12 cellular contexts compared by ENCODE assay signal in genomic region chr9:137138058-137138697, GRCh38. TPM values are rescaled to one million over a fixed set of nuclear protein-coding genes. Genes with fewer than 3 reads are reported as not detected.
DNase-seq lines count a peak whose midpoint lies in the region; ATAC-seq, FAIRE-seq and TF ChIP-seq lines count a peak whose summit lies in the region.
"Had no signal": no experiment of that assay in that cellular context is flagged by ENCODE, and none has a peak within 500 bp of the region (broad histone marks: within the 10 kb centered on the region; RNA-seq: fewer than 3 reads in every experiment).

No MANE protein-coding gene starts in this region.

- no peaks in the 10 kb centered on the region for H3K9me2 ChIP-seq in MM.1S (replicated peaks; ENCODE audit: insufficient read depth, low read length)

- H3K27me3 ChIP-seq in MM.1S (replicated peaks; ENCODE audit: insufficient read depth, low read length) (peaks cover 88% of the 10 kb centered on the region), ascending aorta (peaks cover 17% of the 10 kb centered on the region)

- FAIRE-seq in H54 (lab: Jason Lieb, UNC) (no peak), RCC 7860 (lab: Jason Lieb, UNC) (no peak)

- intact Hi-C loops in ascending aorta (cut with DNase I) = no loop called here

- no peak for TF ChIP-seq POLR2A in H54 (IDR thresholded peaks at IDR 0.05; ENCODE audit: low read depth, low read length)

- no peak for ATAC-seq in GM19351 (IDR thresholded peaks at IDR 0.05; ENCODE audit: unreplicated experiment)

- H3K4me1 ChIP-seq in MM.1S (ENCODE audit: low read length) (no peaks in the 10 kb centered on the region), ascending aorta (no peaks in the 10 kb centered on the region)

- no peak overlapping the region for H3K4me2 ChIP-seq in MM.1S (ENCODE audit: low read depth, low read length)

- no peaks in the 10 kb centered on the region for H3K36me3 ChIP-seq in MM.1S (replicated peaks; ENCODE audit: insufficient read depth, low read length)
- no peaks in the 10 kb centered on the region for H3K36me3 ChIP-seq in ascending aorta

- H4K20me1 ChIP-seq in MM.1S (ENCODE audit: insufficient read depth, low read length) = no peaks in the 10 kb centered on the region

- no peaks in the 10 kb centered on the region for H3K9me3 ChIP-seq in MM.1S (replicated peaks; ENCODE audit: insufficient read depth, low read length)
- no peaks in the 10 kb centered on the region for H3K9me3 ChIP-seq in ascending aorta

- DNase-seq in DMS79 (lab: John Stamatoyannopoulos, UW) = peak; percentile 44
- peak; percentile 95 for DNase-seq in H54 (ENCODE audit: insufficient read length, low spot score)
- peak; percentile 14 for DNase-seq in RCC 7860 (ENCODE audit: low spot score)
- DNase-seq in iPS-NIHi7 (ENCODE audit: extremely low spot score) = peak; percentile 63
- no peak for DNase-seq in MM.1S
- DNase-seq in ascending aorta (ENCODE audit: low spot score in 2 of 2) = no peak
- DNase-seq: activated CD8-positive, alpha-beta memory T cell treated with anti-CD3 and anti-CD28 coated beads, Interleukin-2, amount 50 U/mL, for 4 hours; KG1 had no signal

- no peaks in the 10 kb centered on the region for H3F3A ChIP-seq in MM.1S (ENCODE audit: insufficient read depth, low read length)

- H3K9ac ChIP-seq in MM.1S (ENCODE audit: low read length) = no peak overlapping the region

- H2AFZ ChIP-seq in MM.1S (ENCODE audit: low read length) = no peak overlapping the region

- TF ChIP-seq CTCF in MM.1S (IDR thresholded peaks at IDR 0.05; ENCODE audit: low read length) = no peak
- TF ChIP-seq CTCF in ascending aorta (IDR thresholded peaks at IDR 0.05) = no peak

- no peak overlapping the region for H3K4me3 ChIP-seq in MM.1S (ENCODE audit: low read length)
- no peak overlapping the region for H3K4me3 ChIP-seq in ascending aorta

- H3K79me2 ChIP-seq in MM.1S (ENCODE audit: low read length) = no peaks in the 10 kb centered on the region

- no peak overlapping the region for H3K27ac ChIP-seq in MM.1S (ENCODE audit: low read length)
- no peak overlapping the region for H3K27ac ChIP-seq in ascending aorta
- H3K27ac ChIP-seq: epithelial cell of prostate had no signal

RNA-seq across cellular contexts. Expression of gene GRIN1, which starts 0.8 kb away (rescaled TPM):
- not detected for total RNA-seq in ascending aorta
- total RNA-seq: skeletal muscle tissue had no signal

RNA-seq across cellular contexts. Expression of gene DPP7, which starts 23.6 kb away (rescaled TPM):
- 176 TPM for total RNA-seq in ascending aorta

RNA-seq across cellular contexts. Expression of gene LRRC26, which starts 31.7 kb away (rescaled TPM):
- total RNA-seq in ascending aorta = not detected
- total RNA-seq: skeletal muscle tissue had no signal

RNA-seq across cellular contexts. Expression of gene TMEM210, which starts 33.7 kb away (rescaled TPM):
- total RNA-seq in ascending aorta = not detected
- total RNA-seq: mucosa of gallbladder, skeletal muscle tissue had no signal

RNA-seq across cellular contexts. Expression of gene ANAPC2, which starts 50.2 kb away (rescaled TPM):
- 24.1 TPM for total RNA-seq in ascending aorta

Comparison
In these comparisons a context has a peak if more than half of its experiments do, and no peak if none do; other contexts are left out.
1. DNase-seq: peak in DMS79 (single experiment), H54 (single experiment), RCC 7860 (single experiment) and iPS-NIHi7 (single experiment); none in MM.1S (single experiment) and ascending aorta (0 of 2).